In genomic region chr10:103660364-103661197, GRCh38 we compare ENCODE assay signal across 8 cellular contexts.
DNase-seq lines count a peak whose midpoint lies in the region; ATAC-seq and TF ChIP-seq lines count a peak whose summit lies in the region.

No MANE protein-coding gene starts in this region.

- CTCF ChIA-PET in AG04449 (lab: Yijun Ruan, JAX): interaction anchor here (0.5 to 9.1 kb wide), 21 partner anchors 9 to 197 kb away, joined by 3 to 84 read pairs (median 4); no protein-coding TSS in a partner anchor
- CTCF ChIA-PET in activated CD4-positive, alpha-beta T cell treated with anti-CD3 and anti-CD28 coated beads, Interleukin-2, amount 10 ng/mL, durations not matched to agents 7 days and 5 days (lab: Charles Lee): interaction anchor here (0.9 to 1.8 kb wide), 7 partner anchors 11 to 198 kb away, joined by 3 to 6 read pairs (median 3); no protein-coding TSS in a partner anchor

- TF ChIP-seq CTCF in AG04449 (IDR thresholded peaks at IDR 0.05; ENCODE audit: insufficient read depth, low read length, missing control alignments) (peak; percentile 30), fibroblast of villous mesenchyme (IDR thresholded peaks at IDR 0.05; ENCODE audit: insufficient read depth, low read depth, low read length) (peak; percentile 32)

- DNase-seq in AG04449 (ENCODE audit: low read depth, low spot score) (no peak), fibroblast of villous mesenchyme (ENCODE audit: low read depth) (peak; percentile 51), posterior cingulate gyrus (peak in 6 of 10 donors; percentile 25 to 90 (median 69)), MV-4-11 (lab: John Stamatoyannopoulos, UW) (no peak), Karpas-422 (no peak)
- no peak for DNase-seq in activated CD4-positive, alpha-beta T cell treated with anti-CD3 and anti-CD28 coated beads, Interleukin-2, amount 10 ng/mL, durations not matched to agents 7 days and 5 days

- no peaks in the 10 kb centered on the region for H3K27me3 Mint-ChIP-seq in activated CD4-positive, alpha-beta T cell treated with anti-CD3 and anti-CD28 coated beads, Interleukin-2, amount 10 ng/mL, durations not matched to agents 7 days and 5 days

- H3K27ac Mint-ChIP-seq in activated CD4-positive, alpha-beta T cell treated with anti-CD3 and anti-CD28 coated beads, Interleukin-2, amount 10 ng/mL, durations not matched to agents 7 days and 5 days: peak overlapping the region; percentile 92

- H3K9me3 Mint-ChIP-seq in activated CD4-positive, alpha-beta T cell treated with anti-CD3 and anti-CD28 coated beads, Interleukin-2, amount 10 ng/mL, durations not matched to agents 7 days and 5 days: peaks cover 13% of the 10 kb centered on the region

- peaks cover 17% of the 10 kb centered on the region for H3K4me1 Mint-ChIP-seq in activated CD4-positive, alpha-beta T cell treated with anti-CD3 and anti-CD28 coated beads, Interleukin-2, amount 10 ng/mL, durations not matched to agents 7 days and 5 days

- no peak overlapping the region for H3K27ac ChIP-seq in Karpas-422 (ENCODE audit: low read length)

- no peaks in the 10 kb centered on the region for H3K4me1 ChIP-seq in Karpas-422 (ENCODE audit: low read length)

- no peak overlapping the region for H2AFZ ChIP-seq in Karpas-422 (ENCODE audit: low read length)

- H3K36me3 Mint-ChIP-seq in activated CD4-positive, alpha-beta T cell treated with anti-CD3 and anti-CD28 coated beads, Interleukin-2, amount 10 ng/mL, durations not matched to agents 7 days and 5 days (ENCODE audit: low read depth): peaks cover 24% of the 10 kb centered on the region

- peak overlapping the region; percentile 83 for H3K4me3 ChIP-seq in AG04449 (ENCODE audit: low read depth, low read length)
- peak overlapping the region; percentile 76 for H3K4me3 ChIP-seq in fibroblast of villous mesenchyme (ENCODE audit: low read depth, low read length)
- no peak overlapping the region for H3K4me3 ChIP-seq in Karpas-422 (ENCODE audit: low read length)

- H3K79me2 ChIP-seq in Karpas-422 (ENCODE audit: low read length): no peaks in the 10 kb centered on the region

- no peaks in the 10 kb centered on the region for H3K36me3 ChIP-seq in Karpas-422 (ENCODE audit: insufficient read depth, low read length)

- POLR2A ChIA-PET in AG04449 (lab: Yijun Ruan, JAX): interaction anchor here (0.7 to 3.1 kb wide), 11 partner anchors 8 to 51 kb away, joined by 3 to 29 read pairs (median 6); no protein-coding TSS in a partner anchor
- POLR2A ChIA-PET in activated CD4-positive, alpha-beta T cell treated with anti-CD3 and anti-CD28 coated beads, Interleukin-2, amount 10 ng/mL, durations not matched to agents 7 days and 5 days (lab: Charles Lee): no interaction called here

- no peaks in the 10 kb centered on the region for H3K9me2 ChIP-seq in Karpas-422 (replicated peaks; ENCODE audit: insufficient read depth, low read length)

- no peaks in the 10 kb centered on the region for H4K20me1 ChIP-seq in Karpas-422 (ENCODE audit: insufficient read depth, low read depth, low read length)

- ATAC-seq in GM18868 (IDR thresholded peaks at IDR 0.05; ENCODE audit: unreplicated experiment) (peak; percentile 20), HG03108 (IDR thresholded peaks at IDR 0.05; ENCODE audit: unreplicated experiment) (peak; percentile 22)

- H3K9me3 ChIP-seq in Karpas-422 (ENCODE audit: low read length): no peaks in the 10 kb centered on the region

- H3K27me3 ChIP-seq in Karpas-422 (ENCODE audit: low read length): 0 out of 2 replicates have a peak, but pooled peaks cover 3% of the 10 kb centered on the region

- intact Hi-C loops in posterior cingulate gyrus (cut with DNase I): no loop called here

- no peak overlapping the region for H3K9ac ChIP-seq in Karpas-422 (ENCODE audit: low read length)

- H3K4me3 Mint-ChIP-seq in activated CD4-positive, alpha-beta T cell treated with anti-CD3 and anti-CD28 coated beads, Interleukin-2, amount 10 ng/mL, durations not matched to agents 7 days and 5 days: peak overlapping the region; percentile 89

- no peak overlapping the region for H3K4me2 ChIP-seq in Karpas-422 (ENCODE audit: low read depth, low read length, poor library complexity, severe bottlenecking)

Comparison
In these comparisons a context has a peak if more than half of its experiments do, and no peak if none do; other contexts are left out.
1. DNase-seq: peak in fibroblast of villous mesenchyme (single experiment) and posterior cingulate gyrus (6 of 10); none in AG04449 (single experiment), activated CD4-positive, alpha-beta T cell treated with anti-CD3 and anti-CD28 coated beads, Interleukin-2, amount 10 ng/mL, durations not matched to agents 7 days and 5 days (single experiment), MV-4-11 (single experiment) and Karpas-422 (single experiment).